Comparison of ENCODE assay signal across 40 cellular contexts in genomic region chr7:34312624-34313023, GRCh38.
"Had no signal": no experiment of that assay in that cellular context is flagged by ENCODE, and none has a peak within 500 bp of the region (broad histone marks: within the 10 kb centered on the region; RNA-seq: fewer than 3 reads in every experiment).

No MANE protein-coding gene starts in this region.

- H3K27me3 Mint-ChIP-seq: activated CD4-positive, alpha-beta memory T cell treated with anti-CD3 and anti-CD28 coated beads, Interleukin-2, amount 10 ng/mL, durations not matched to agents 7 days and 5 days; activated CD4-positive, alpha-beta T cell treated with anti-CD3 and anti-CD28 coated beads for 36 hours; activated CD4-positive, alpha-beta T cell treated with anti-CD3 and anti-CD28 coated beads, Interleukin-2, amount 10 ng/mL, durations not matched to agents 7 days and 5 days; activated T-helper 17 cell treated with anti-CD3 and anti-CD28 coated beads, Interleukin-2, amount 50 U/mL, for 72 hours; central memory CD8-positive, alpha-beta T cell had no signal

- FAIRE-seq: bronchial epithelial cell, TTC549 had no signal

- H3K9me3 Mint-ChIP-seq: activated T-helper 17 cell treated with anti-CD3 and anti-CD28 coated beads, Interleukin-2, amount 50 U/mL, for 72 hours had no signal

- H3K27ac Mint-ChIP-seq: activated CD4-positive, alpha-beta memory T cell treated with anti-CD3 and anti-CD28 coated beads, Interleukin-2, amount 10 ng/mL, durations not matched to agents 7 days and 5 days; activated CD4-positive, alpha-beta T cell treated with anti-CD3 and anti-CD28 coated beads for 36 hours; activated CD4-positive, alpha-beta T cell treated with anti-CD3 and anti-CD28 coated beads, Interleukin-2, amount 10 ng/mL, durations not matched to agents 7 days and 5 days; activated CD8-positive, alpha-beta T cell treated with anti-CD3 and anti-CD28 coated beads, Interleukin-2, amount 10 ng/mL, durations not matched to agents 7 days and 5 days; activated naive CD4-positive, alpha-beta T cell treated with anti-CD3 and anti-CD28 coated beads for 36 hours; activated naive CD4-positive, alpha-beta T cell treated with anti-CD3 and anti-CD28 coated beads, Interleukin-2, amount 50 U/mL, for 72 hours; activated naive CD8-positive, alpha-beta T cell treated with anti-CD3 and anti-CD28 coated beads for 36 hours; activated T-cell treated with anti-CD3 and anti-CD28 coated beads, Interleukin-2, amount 50 U/mL, for 72 hours; activated T-helper 1 cell treated with anti-CD3 and anti-CD28 coated beads, Interleukin-12 subunit alpha, Interleukin-12 subunit beta, Interleukin-2, Interleukin-4 antibody, amounts not matched to agents 30 ng/mL and 10 ng/mL and 1 ng/mL, durations not matched to agents 14 hours and 24 hours and 36 hours; activated T-helper 17 cell treated with anti-CD3 and anti-CD28 coated beads, Interleukin-2, amount 50 U/mL, for 72 hours; brain; T-helper 1 cell treated with Interleukin-12 subunit alpha and Interleukin-12 subunit beta and Interleukin-4 antibody, amounts not matched to agents 30 μg/mL and 1 μg/mL, for 36 hours; T-helper 2 cell treated with Interferon-gamma antibody and Interleukin-4, amounts not matched to agents 5 μg/mL and 100 μg/mL, for 36 hours had no signal

- DNase-seq: activated CD4-positive, alpha-beta memory T cell treated with anti-CD3 and anti-CD28 coated beads, Interleukin-2, amount 10 ng/mL, durations not matched to agents 7 days and 5 days; activated CD4-positive, alpha-beta T cell treated with anti-CD3 and anti-CD28 coated beads for 1 hour; activated CD4-positive, alpha-beta T cell treated with anti-CD3 and anti-CD28 coated beads for 36 hours; activated CD4-positive, alpha-beta T cell treated with anti-CD3 and anti-CD28 coated beads for 48 hours; activated CD4-positive, alpha-beta T cell treated with anti-CD3 and anti-CD28 coated beads, Interleukin-2, amount 10 ng/mL, durations not matched to agents 7 days and 5 days; activated CD4-positive, alpha-beta T cell treated with anti-CD3 and anti-CD28 coated beads, Interleukin-2, amount 50 U/mL, for 48 hours; activated CD4-positive, CD25-positive, alpha-beta regulatory T cell; activated CD8-positive, alpha-beta memory T cell treated with anti-CD3 and anti-CD28 coated beads for 24 hours; activated CD8-positive, alpha-beta memory T cell treated with anti-CD3 and anti-CD28 coated beads, Interleukin-2, amount 50 U/mL, for 4 hours; activated CD8-positive, alpha-beta T cell treated with anti-CD3 and anti-CD28 coated beads, Interleukin-2, amount 10 ng/mL, durations not matched to agents 7 days and 5 days; activated effector memory CD4-positive, alpha-beta T cell treated with anti-CD3 and anti-CD28 coated beads, Interleukin-2, amount 50 U/mL, for 16 hours; activated gamma-delta T cell treated with Interleukin-2 at 50 U/mL for 16 hours; activated naive CD4-positive, alpha-beta T cell; activated naive CD4-positive, alpha-beta T cell treated with anti-CD3 and anti-CD28 coated beads for 36 hours; activated naive CD4-positive, alpha-beta T cell treated with anti-CD3 and anti-CD28 coated beads, Interleukin-2, amount 50 U/mL, for 16 hours; activated naive CD8-positive, alpha-beta T cell treated with anti-CD3 and anti-CD28 coated beads for 36 hours; activated T-cell treated with anti-CD3 and anti-CD28 coated beads for 4 hours; activated T-cell treated with anti-CD3 and anti-CD28 coated beads, Interleukin-2, amount 50 U/mL, for 1 hour; activated T-cell treated with anti-CD3 and anti-CD28 coated beads, Interleukin-2, amount 50 U/mL, for 4 hours; activated T-cell treated with anti-CD3 and anti-CD28 coated beads, Interleukin-2, amount 50 U/mL, for 72 hours; amygdala; anterior cingulate cortex; caudate nucleus; cerebellar nuclear complex; T-helper 1 cell; T-helper 2 cell; T-helper 9 cell had no signal

- H3K27me3 ChIP-seq: ascending aorta, cardiac muscle cell had no signal

- H3K4me3 Mint-ChIP-seq: activated CD4-positive, alpha-beta memory T cell treated with anti-CD3 and anti-CD28 coated beads, Interleukin-2, amount 10 ng/mL, durations not matched to agents 7 days and 5 days; activated CD4-positive, alpha-beta T cell treated with anti-CD3 and anti-CD28 coated beads for 36 hours; activated CD4-positive, alpha-beta T cell treated with anti-CD3 and anti-CD28 coated beads, Interleukin-2, amount 10 ng/mL, durations not matched to agents 7 days and 5 days; activated CD8-positive, alpha-beta T cell treated with anti-CD3 and anti-CD28 coated beads, Interleukin-2, amount 10 ng/mL, durations not matched to agents 7 days and 5 days; activated naive CD4-positive, alpha-beta T cell treated with anti-CD3 and anti-CD28 coated beads for 36 hours; activated naive CD8-positive, alpha-beta T cell treated with anti-CD3 and anti-CD28 coated beads for 36 hours; activated T-cell treated with anti-CD3 and anti-CD28 coated beads, Interleukin-2, amount 50 U/mL, for 4 hours; activated T-cell treated with anti-CD3 and anti-CD28 coated beads, Interleukin-2, amount 50 U/mL, for 72 hours; activated T-helper 1 cell treated with anti-CD3 and anti-CD28 coated beads, Interleukin-12 subunit alpha, Interleukin-12 subunit beta, Interleukin-2, Interleukin-4 antibody, amounts not matched to agents 30 ng/mL and 10 ng/mL and 1 ng/mL, durations not matched to agents 14 hours and 24 hours and 36 hours; activated T-helper 17 cell treated with anti-CD3 and anti-CD28 coated beads, Interleukin-2, amount 50 U/mL, for 72 hours; brain; central memory CD8-positive, alpha-beta T cell; T-helper 1 cell treated with Interleukin-12 subunit alpha and Interleukin-12 subunit beta and Interleukin-4 antibody, amounts not matched to agents 30 μg/mL and 1 μg/mL, for 36 hours; T-helper 2 cell treated with Interferon-gamma antibody and Interleukin-4, amounts not matched to agents 5 μg/mL and 100 μg/mL, for 36 hours had no signal

- ATAC-seq: activated CD4-positive, alpha-beta T cell treated with anti-CD3 and anti-CD28 coated beads for 36 hours; activated CD4-positive, CD25-positive, alpha-beta regulatory T cell treated with anti-CD3 and anti-CD28 coated beads, Interleukin-2, amount 50 U/mL, for 24 hours; activated CD8-positive, alpha-beta T cell treated with anti-CD3 and anti-CD28 coated beads, Interleukin-2, amount 10 ng/mL, durations not matched to agents 7 days and 5 days; activated naive CD4-positive, alpha-beta T cell treated with anti-CD3 and anti-CD28 coated beads, Interleukin-2, amount 50 U/mL, for 72 hours; activated T-cell treated with anti-CD3 and anti-CD28 coated beads, Interleukin-2, amount 50 U/mL, for 4 hours; activated T-cell treated with anti-CD3 and anti-CD28 coated beads, Interleukin-2, amount 50 U/mL, for 72 hours; activated T-helper 17 cell treated with anti-CD3 and anti-CD28 coated beads, Interleukin-2, amount 50 U/mL, for 72 hours had no signal

- H3K4me3 ChIP-seq: ascending aorta, cardiac muscle cell had no signal

- H3K27ac ChIP-seq: ascending aorta, cardiac muscle cell, VCaP had no signal

- H3K36me3 Mint-ChIP-seq: activated naive CD4-positive, alpha-beta T cell treated with anti-CD3 and anti-CD28 coated beads, Interleukin-2, amount 50 U/mL, for 72 hours; activated naive CD8-positive, alpha-beta T cell treated with anti-CD3 and anti-CD28 coated beads for 36 hours; brain had no signal

- H3K36me3 ChIP-seq: ascending aorta, cardiac muscle cell had no signal

- H3K4me1 Mint-ChIP-seq: activated CD4-positive, alpha-beta memory T cell treated with anti-CD3 and anti-CD28 coated beads, Interleukin-2, amount 10 ng/mL, durations not matched to agents 7 days and 5 days; activated CD4-positive, alpha-beta T cell treated with anti-CD3 and anti-CD28 coated beads for 36 hours; activated CD4-positive, alpha-beta T cell treated with anti-CD3 and anti-CD28 coated beads, Interleukin-2, amount 10 ng/mL, durations not matched to agents 7 days and 5 days; activated naive CD8-positive, alpha-beta T cell treated with anti-CD3 and anti-CD28 coated beads for 36 hours; activated T-helper 17 cell treated with anti-CD3 and anti-CD28 coated beads, Interleukin-2, amount 50 U/mL, for 72 hours; brain; central memory CD8-positive, alpha-beta T cell had no signal

- H3K4me1 ChIP-seq: ascending aorta had no signal
